1 cellular context compared by ENCODE assay signal in genomic region chr22:45240810-45241631, GRCh38.
TF ChIP-seq lines count a peak whose summit lies in the region.

Gene KIAA0930, minus strand, starts transcription at chr22:45240894. Its CDS starts 191 bp downstream, at chr22:45240703.

TF ChIP-seq in GM12878, 131 proteins besides CTCF, POLR2A, EP300 and RAD21 (continued from another document and continues in another):
- TF ChIP-seq FOXM1 (IDR thresholded peaks at IDR 0.05; ENCODE audit: low read depth, low read length) (no peak), POLR2AphosphoS2 (IDR thresholded peaks at IDR 0.05; ENCODE audit: low read depth, low read length) (no peak), NFIC (IDR thresholded peaks at IDR 0.05; ENCODE audit: low read depth, low read length) (no peak), MTA2 (IDR thresholded peaks at IDR 0.05; ENCODE audit: low read depth) (peak; percentile 36; the same call in 1 of the 2 replicates), PKNOX1 (IDR thresholded peaks at IDR 0.05) (0 out of 2 replicates have a peak, but pooled peaks have one; percentile 22), CHD2 (IDR thresholded peaks at IDR 0.05; ENCODE audit: borderline replicate concordance, low read depth, low read length) (no peak), NBN (IDR thresholded peaks at IDR 0.05) (0 out of 2 replicates have a peak, but pooled peaks have one; percentile 52), ASH2L (IDR thresholded peaks at IDR 0.05; ENCODE audit: borderline replicate concordance, low read depth) (no peak), KLF5 (IDR thresholded peaks at IDR 0.05; ENCODE audit: partially characterized antibody) (no peak), EZH2 (IDR thresholded peaks at IDR 0.05; ENCODE audit: borderline replicate concordance, control insufficient read depth, low read depth, low read length) (no peak), RELB (IDR thresholded peaks at IDR 0.05; ENCODE audit: low read depth) (peak; percentile 29; the same call in 1 of the 2 replicates), LARP7 (IDR thresholded peaks at IDR 0.05) (no peak), SMAD5 (IDR thresholded peaks at IDR 0.05; ENCODE audit: low read depth) (no peak), ATF3 (IDR thresholded peaks at IDR 0.05; ENCODE audit: borderline replicate concordance, extremely low read depth, low read depth, low read length) (no peak), RBBP5 (conservative IDR thresholded peaks at IDR 0.05) (no peak), KAT2A (conservative IDR thresholded peaks at IDR 0.05; ENCODE audit: control insufficient read depth, low read depth, low read length) (no peak), HDAC6 (IDR thresholded peaks at IDR 0.05; ENCODE audit: unreplicated experiment) (no peak), IKZF2 (IDR thresholded peaks at IDR 0.05) (peak in 1 of 2 experiments; percentile 48; a peak in 2 of 4 replicates), ZNF592 (IDR thresholded peaks at IDR 0.05) (no peak), RELA (IDR thresholded peaks at IDR 0.05; ENCODE audit: borderline replicate concordance, partially characterized antibody) (no peak), BCLAF1 (IDR thresholded peaks at IDR 0.05) (no peak), ZNF622 (IDR thresholded peaks at IDR 0.05) (no peak), BRCA1 (IDR thresholded peaks at IDR 0.05; ENCODE audit: low read depth, low read length) (no peak), CBFB (IDR thresholded peaks at IDR 0.05; ENCODE audit: low read depth) (no peak), CEBPB (IDR thresholded peaks at IDR 0.05; ENCODE audit: borderline replicate concordance in 1 of 2, low read depth in 2 of 2, low read length in 2 of 2) (no peak), MEF2B (IDR thresholded peaks at IDR 0.05; ENCODE audit: partially characterized antibody, poor library complexity, severe bottlenecking) (peak; percentile 53), SREBF1 (IDR thresholded peaks at IDR 0.05; ENCODE audit: low read length) (no peak), SKIL (IDR thresholded peaks at IDR 0.05; ENCODE audit: low read depth, poor library complexity, severe bottlenecking) (no peak), HDAC2 (IDR thresholded peaks at IDR 0.05) (no peak), SMAD1 (IDR thresholded peaks at IDR 0.05; ENCODE audit: low read depth, partially characterized antibody) (no peak), DPF2 (IDR thresholded peaks at IDR 0.05) (no peak), SP1 (IDR thresholded peaks at IDR 0.05; ENCODE audit: low read depth, low read length) (peak; percentile 37), IKZF1 (conservative IDR thresholded peaks at IDR 0.05) (peak; percentile 44), ZNF217 (IDR thresholded peaks at IDR 0.05) (no peak), CREB1 (IDR thresholded peaks at IDR 0.05; ENCODE audit: low read depth) (no peak), SMC3 (IDR thresholded peaks at IDR 0.05; ENCODE audit: borderline replicate concordance, low read length) (no peak), ZBTB40 (IDR thresholded peaks at IDR 0.05; ENCODE audit: borderline replicate concordance) (no peak), JUND (IDR thresholded peaks at IDR 0.05; ENCODE audit: low read depth, low read length) (no peak), YY1 (IDR thresholded peaks at IDR 0.05; ENCODE audit: low read depth, low read length) (peak; percentile 28; the same call in 1 of the 2 replicates), NRF1 (conservative IDR thresholded peaks at IDR 0.05; ENCODE audit: low read depth, low read length) (no peak), ZBED1 (IDR thresholded peaks at IDR 0.05; ENCODE audit: borderline replicate concordance) (no peak), PRDM15 (CRISPR knock-in tag; IDR thresholded peaks at IDR 0.05) (no peak), NR2C1 (IDR thresholded peaks at IDR 0.05) (peak; percentile 34; the same call in 1 of the 2 replicates), SUZ12 (IDR thresholded peaks at IDR 0.05; ENCODE audit: unreplicated experiment) (no peak), GATAD2B (conservative IDR thresholded peaks at IDR 0.05; ENCODE audit: low read depth) (peak; percentile 55; the same call in 1 of the 2 replicates), FOXK2 (IDR thresholded peaks at IDR 0.05) (no peak), RUNX3 (IDR thresholded peaks at IDR 0.05; ENCODE audit: low read length) (no peak)
